In genomic region chr16:57728336-57729181, GRCh38 we compare ENCODE assay signal across 24 cellular contexts. TPM values are rescaled to one million over a fixed set of nuclear protein-coding genes. Genes with fewer than 3 reads are reported as not detected.
DNase-seq lines count a peak whose midpoint lies in the region; ATAC-seq, FAIRE-seq and TF ChIP-seq lines count a peak whose summit lies in the region.
"Had no signal": no experiment of that assay in that cellular context is flagged by ENCODE, and none has a peak within 500 bp of the region (broad histone marks: within the 10 kb centered on the region; RNA-seq: fewer than 3 reads in every experiment).

No MANE protein-coding gene starts in this region.

- H3K9me3 ChIP-seq in mesenchymal stem cell (ENCODE audit: control insufficient read depth, low read length): peaks cover 6% of the 10 kb centered on the region
- H3K9me3 ChIP-seq: A549, SK-N-SH had no signal

- H3K4me3 ChIP-seq in mesenchymal stem cell (ENCODE audit: insufficient read depth in 1 of 2, low read depth in 1 of 2, low read length in 2 of 2): no peak overlapping the region
- H3K4me3 ChIP-seq: A549, BLaER1, HAP-1 had no signal

- intact Hi-C loops in activated CD4-positive, alpha-beta T cell treated with anti-CD3 and anti-CD28 coated beads for 36 hours (cut with DNase I, micrococcal nuclease): no loop called here

- no peak for TF ChIP-seq POLR2A in GM12891 (IDR thresholded peaks at IDR 0.05; ENCODE audit: low read depth, low read length)

- H3K9ac ChIP-seq in mesenchymal stem cell (ENCODE audit: low read length): no peak overlapping the region
- H3K9ac ChIP-seq: BLaER1, SK-N-SH had no signal

- CTCF ChIA-PET in activated CD4-positive, alpha-beta T cell treated with anti-CD3 and anti-CD28 coated beads for 36 hours (lab: Charles Lee): interaction anchor here (0.6 kb wide), 1 partner anchor 577 kb away, joined by 3 read pairs; no protein-coding TSS in a partner anchor

- H2AFZ ChIP-seq in mesenchymal stem cell (ENCODE audit: low read depth, low read length): no peak overlapping the region

- no peak overlapping the region for H3K27ac ChIP-seq in mesenchymal stem cell (ENCODE audit: low read length, poor library complexity, severe bottlenecking)
- H3K27ac ChIP-seq: A549, BLaER1 had no signal

- no peak overlapping the region for H4K8ac ChIP-seq in mesenchymal stem cell (ENCODE audit: low read length)

- H2BK12ac ChIP-seq in mesenchymal stem cell (ENCODE audit: low read length in 2 of 2): no peak overlapping the region

- FAIRE-seq in GM12891 (lab: Jason Lieb, UNC): no peak
- FAIRE-seq: A549, D721Med, G401.6 had no signal

- no peak overlapping the region for H2AK5ac ChIP-seq in mesenchymal stem cell (ENCODE audit: low read length, severe bottlenecking)

- H3K18ac ChIP-seq in mesenchymal stem cell (ENCODE audit: low read depth in 1 of 2, low read length in 2 of 2): no peak overlapping the region

- H4K91ac ChIP-seq in mesenchymal stem cell (ENCODE audit: low read length): no peak overlapping the region

- no peak overlapping the region for H2BK5ac ChIP-seq in mesenchymal stem cell (ENCODE audit: low read depth, low read length, poor library complexity, severe bottlenecking)

- H3K4me3 Mint-ChIP-seq in activated CD4-positive, alpha-beta T cell treated with anti-CD3 and anti-CD28 coated beads for 36 hours: no peak overlapping the region
- H3K4me3 Mint-ChIP-seq: CD8-positive, alpha-beta memory T cell had no signal

- H3K4me1 ChIP-seq in mesenchymal stem cell (ENCODE audit: control insufficient read depth, insufficient read depth, low read depth, low read length): no peaks in the 10 kb centered on the region
- H3K4me1 ChIP-seq: BLaER1, HAP-1 had no signal

- H3K14ac ChIP-seq in mesenchymal stem cell (ENCODE audit: low read length in 2 of 2): no peak overlapping the region

- ATAC-seq in activated CD4-positive, alpha-beta T cell treated with anti-CD3 and anti-CD28 coated beads for 36 hours: peak; percentile 40
- ATAC-seq in HG03571 (IDR thresholded peaks at IDR 0.05; ENCODE audit: unreplicated experiment): no peak
- ATAC-seq: A549, PC-3 had no signal

- POLR2A ChIA-PET in activated CD4-positive, alpha-beta T cell treated with anti-CD3 and anti-CD28 coated beads for 36 hours (lab: Charles Lee): no interaction called here

- peak; percentile 45 for DNase-seq in activated CD4-positive, alpha-beta T cell treated with anti-CD3 and anti-CD28 coated beads for 36 hours
- DNase-seq in activated CD4-positive, alpha-beta T cell treated with anti-CD3 and anti-CD28 coated beads, Interleukin-2, amount 50 U/mL, for 48 hours: no peak
- DNase-seq in CD1c-positive myeloid dendritic cell (ENCODE audit: extremely low spot score) (peak; percentile 14), NCI-H2029 (lab: John Stamatoyannopoulos, UW) (peak; percentile 13), mesenchymal stem cell (no peak), GM12891 (ENCODE audit: insufficient read length, low spot score) (no peak)
- DNase-seq: CD8-positive, alpha-beta memory T cell; MM.1S; NCI-H1092 treated with DMSO at 0.1 percent for 48 hours; NCI-H146; NCI-H2081 treated with DMSO at 0.1 percent for 48 hours; NCI-H446 treated with DMSO at 0.1 percent for 48 hours; NCI-H748 treated with DMSO at 0.1 percent for 48 hours; PC-3; RPMI8226; SHP77 treated with DMSO at 0.1 percent for 48 hours; SK-N-SH had no signal

- H3K36me3 Mint-ChIP-seq in activated CD4-positive, alpha-beta T cell treated with anti-CD3 and anti-CD28 coated beads for 36 hours (ENCODE audit: low read depth): peaks cover 8% of the 10 kb centered on the region

- H3K23ac ChIP-seq in mesenchymal stem cell (ENCODE audit: low read length in 2 of 2): no peak overlapping the region

- no peaks in the 10 kb centered on the region for H3K4me1 Mint-ChIP-seq in activated CD4-positive, alpha-beta T cell treated with anti-CD3 and anti-CD28 coated beads for 36 hours

- H3K4me2 ChIP-seq in mesenchymal stem cell (ENCODE audit: low read length, poor library complexity, severe bottlenecking): no peak overlapping the region
- H3K4me2 ChIP-seq: A549, BLaER1, SK-N-SH had no signal

- peak overlapping the region; percentile 18 for H2BK15ac ChIP-seq in mesenchymal stem cell (ENCODE audit: low read depth, poor library complexity, severe bottlenecking)

- H3K36me3 ChIP-seq in mesenchymal stem cell (ENCODE audit: control insufficient read depth in 1 of 2, insufficient read depth in 2 of 2, low read depth in 1 of 2, low read length in 2 of 2): no peaks in the 10 kb centered on the region
- H3K36me3 ChIP-seq: BLaER1 had no signal

- H3K79me1 ChIP-seq in mesenchymal stem cell (replicated peaks; ENCODE audit: low read length, poor library complexity, severe bottlenecking): no peaks in the 10 kb centered on the region

- no peak overlapping the region for H3K4ac ChIP-seq in mesenchymal stem cell (ENCODE audit: low read depth in 1 of 2, low read length in 2 of 2)

- H3K27me3 ChIP-seq in mesenchymal stem cell (ENCODE audit: control insufficient read depth in 1 of 2, insufficient read depth in 1 of 2, low read length in 2 of 2): peaks cover 6 to 13% of the 10 kb centered on the region in 2 experiments
- H3K27me3 ChIP-seq: BLaER1 had no signal

- peaks cover 10% of the 10 kb centered on the region for H3K9me3 Mint-ChIP-seq in activated CD4-positive, alpha-beta T cell treated with anti-CD3 and anti-CD28 coated beads for 36 hours (ENCODE audit: low read depth)

- no peak overlapping the region for H3K27ac Mint-ChIP-seq in activated CD4-positive, alpha-beta T cell treated with anti-CD3 and anti-CD28 coated beads for 36 hours

- no peak overlapping the region for H2BK120ac ChIP-seq in mesenchymal stem cell (ENCODE audit: low read depth, low read length)

- H3K27me3 Mint-ChIP-seq in activated CD4-positive, alpha-beta T cell treated with anti-CD3 and anti-CD28 coated beads for 36 hours: no peaks in the 10 kb centered on the region
- H3K27me3 Mint-ChIP-seq: CD8-positive, alpha-beta memory T cell had no signal

- WGBS in mesenchymal stem cell: 92% methylated on average over 14 of the region's 14 CpGs

TF ChIP-seq in GM12891, 5 proteins besides CTCF, POLR2A, EP300 and RAD21:
- TF ChIP-seq POLR2AphosphoS5 (IDR thresholded peaks at IDR 0.05; ENCODE audit: low read depth, low read length): no peak
- no peak for TF ChIP-seq PAX5 (IDR thresholded peaks at IDR 0.05; ENCODE audit: insufficient read depth, low read length, severe bottlenecking)
- TF ChIP-seq SPI1 (IDR thresholded peaks at IDR 0.05; ENCODE audit: low read depth, low read length): no peak
- TF ChIP-seq TAF1 (IDR thresholded peaks at IDR 0.05; ENCODE audit: low read depth, low read length): no peak
- TF ChIP-seq POU2F2 (IDR thresholded peaks at IDR 0.05; ENCODE audit: low read depth, low read length): no peak

RNA-seq across cellular contexts. Expression of gene KATNB1, which starts 7.0 kb away (rescaled TPM):
- total RNA-seq in activated CD4-positive, alpha-beta T cell treated with anti-CD3 and anti-CD28 coated beads for 36 hours: 10 to 100 TPM; 28.1 to 29.3 TPM
- polyA plus RNA-seq in mesenchymal stem cell (2013, experiment 1 of 2): 9.7 TPM
- polyA plus RNA-seq in mesenchymal stem cell (2013, experiment 2 of 2): 9.8 TPM
- polyA plus RNA-seq in GM12891 (2012; ENCODE audit: low read depth, missing spikeins): 17.3 TPM

RNA-seq across cellular contexts. Expression of gene DRC7, which starts 34.0 kb away (rescaled TPM):
- under 1 TPM in 1 of 2 experiments, not detected in 1; 0.05 TPM for total RNA-seq in activated CD4-positive, alpha-beta T cell treated with anti-CD3 and anti-CD28 coated beads for 36 hours
- polyA plus RNA-seq in mesenchymal stem cell (2013, experiment 1 of 2): not detected
- polyA plus RNA-seq in mesenchymal stem cell (2013, experiment 2 of 2): not detected
- 0.55 TPM for polyA plus RNA-seq in GM12891 (2012; ENCODE audit: low read depth, missing spikeins)
- total RNA-seq: CD8-positive, alpha-beta memory T cell; LHCN-M2; PC-3 had no signal
- polyA plus RNA-seq: CD8-positive, alpha-beta memory T cell had no signal

Comparison
In these comparisons a context has a peak if more than half of its experiments do, and no peak if none do; other contexts are left out.
1. DNase-seq: peak in activated CD4-positive, alpha-beta T cell treated with anti-CD3 and anti-CD28 coated beads for 36 hours (single experiment), CD1c-positive myeloid dendritic cell (single experiment) and NCI-H2029 (single experiment); none in activated CD4-positive, alpha-beta T cell treated with anti-CD3 and anti-CD28 coated beads, Interleukin-2, amount 50 U/mL, for 48 hours (0 of 2), mesenchymal stem cell (single experiment) and GM12891 (single experiment).